ENCODE assay signal across 20 cellular contexts in the genomic region with DNA sequence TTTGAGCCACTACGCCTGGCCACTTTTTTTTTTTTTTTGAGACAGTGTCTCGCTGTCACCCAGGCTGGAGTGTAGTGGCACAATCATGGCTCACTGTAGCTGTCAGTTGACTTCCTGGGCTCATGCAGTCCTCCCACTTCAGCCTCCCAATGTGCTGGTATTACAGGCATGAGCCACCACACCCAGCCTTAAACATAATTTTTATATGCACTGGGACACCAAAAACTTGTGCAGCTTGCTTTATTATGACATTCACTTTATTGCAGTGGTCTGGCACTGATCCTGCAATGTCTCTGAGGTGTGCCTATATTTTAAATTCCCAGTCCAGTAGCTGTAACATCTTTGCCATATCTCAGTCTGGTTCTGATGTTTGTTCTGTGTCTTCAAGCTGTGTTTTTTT. TPM values are rescaled to one million over a fixed set of nuclear protein-coding genes. Genes with fewer than 3 reads are reported as not detected.
DNase-seq lines count a peak whose midpoint lies in the region; ATAC-seq, FAIRE-seq and TF ChIP-seq lines count a peak whose summit lies in the region.
"Had no signal": no experiment of that assay in that cellular context is flagged by ENCODE, and none has a peak within 500 bp of the region (broad histone marks: within the 10 kb centered on the region; RNA-seq: fewer than 3 reads in every experiment).

No MANE protein-coding gene starts in this region.

- peak; percentile 23 for FAIRE-seq in urothelium cell line (lab: Jason Lieb, UNC)
- FAIRE-seq: A204.1, GM12891, GM19239, H1 had no signal

- H3K27me3 Mint-ChIP-seq in MCF 10A (ENCODE audit: insufficient read depth, unreplicated experiment) = no peaks in the 10 kb centered on the region

- no peak for TF ChIP-seq EP300 in suprapubic skin (IDR thresholded peaks at IDR 0.05)

- no peak for TF ChIP-seq POLR2A in breast epithelium (IDR thresholded peaks at IDR 0.05)
- no peak for TF ChIP-seq POLR2A in suprapubic skin (IDR thresholded peaks at IDR 0.05)

- H3K4me1 Mint-ChIP-seq in MCF 10A (ENCODE audit: insufficient read depth, unreplicated experiment) = peaks cover 6% of the 10 kb centered on the region

- no peaks in the 10 kb centered on the region for H3K4me1 ChIP-seq in breast epithelium
- H3K4me1 ChIP-seq in suprapubic skin = no peaks in the 10 kb centered on the region

- POLR2A ChIA-PET in MCF 10A (lab: Yijun Ruan, JAX) = interaction anchor here (0.6 to 1.9 kb wide), 2 partner anchors 16 to 34 kb away, joined by 3 to 4 read pairs; a partner anchor contains a TSS

- H3K36me3 ChIP-seq in breast epithelium (no peaks in the 10 kb centered on the region), suprapubic skin (peaks cover 7% of the 10 kb centered on the region)

- WGBS in suprapubic skin = 100% methylated on average over 2 of the region's 2 CpGs

- intact Hi-C loops in MCF 10A (cut with micrococcal nuclease) = no loop called here
- intact Hi-C loops in breast epithelium (cut with DNase I; ENCODE audit: low total_unique reads) = loop anchor here (5.0 kb wide), 1 partner anchor 1370 kb away; no protein-coding TSS in a partner anchor
- intact Hi-C loops in left colon (cut with DNase I, micrococcal nuclease) = no loop called here

- peak overlapping the region; percentile 27 for H3K27ac Mint-ChIP-seq in MCF 10A (ENCODE audit: low read depth, unreplicated experiment)

- H3K9me3 Mint-ChIP-seq in MCF 10A (ENCODE audit: unreplicated experiment) = no peaks in the 10 kb centered on the region
- H3K9me3 Mint-ChIP-seq: H9 had no signal

- H3K36me3 Mint-ChIP-seq in MCF 10A (ENCODE audit: insufficient read depth, unreplicated experiment) = peaks cover 67% of the 10 kb centered on the region

- peak; percentile 92 for ATAC-seq in left colon

- CTCF ChIA-PET in MCF 10A (lab: Yijun Ruan, JAX) = interaction anchor here (0.7 to 0.9 kb wide), 3 partner anchors 10 to 104 kb away, joined by 3 to 7 read pairs (median 4); no protein-coding TSS in a partner anchor

- no peak overlapping the region for H3K4me3 Mint-ChIP-seq in MCF 10A (ENCODE audit: unreplicated experiment)
- H3K4me3 Mint-ChIP-seq: CD4-positive, alpha-beta memory T cell; H9 had no signal

- H3K4me3 ChIP-seq in breast epithelium (no peak overlapping the region), LNCaP clone FGC (ENCODE audit: low read depth, low read length) (no peak overlapping the region), suprapubic skin (no peak overlapping the region)

- no peaks in the 10 kb centered on the region for H3K9me3 ChIP-seq in breast epithelium
- H3K9me3 ChIP-seq in suprapubic skin = no peaks in the 10 kb centered on the region

- H3K27ac ChIP-seq in breast epithelium = no peak overlapping the region
- no peak overlapping the region for H3K27ac ChIP-seq in suprapubic skin
- H3K27ac ChIP-seq: C4-2B had no signal

- no peaks in the 10 kb centered on the region for H3K27me3 ChIP-seq in breast epithelium
- H3K27me3 ChIP-seq in suprapubic skin = no peaks in the 10 kb centered on the region

- TF ChIP-seq CTCF in MCF 10A (IDR thresholded peaks at IDR 0.05; ENCODE audit: unreplicated experiment) (no peak), breast epithelium (IDR thresholded peaks at IDR 0.05) (no peak), LNCaP clone FGC (IDR thresholded peaks at IDR 0.05; ENCODE audit: control insufficient read depth, extremely low read depth, insufficient read depth) (no peak), suprapubic skin (IDR thresholded peaks at IDR 0.05) (no peak)

- no TSS peak for BruUV-seq in MCF 10A (replicated peaks; lab: Mats Ljungman, UMichigan)

- DNase-seq in MCF 10A (ENCODE audit: unreplicated experiment) = no peak
- no peak for DNase-seq in breast epithelium (ENCODE audit: low spot score in 2 of 2)
- DNase-seq in LNCaP clone FGC (ENCODE audit: low read depth) = peak; percentile 3
- peak in 1 of 2 donors; percentile 15 for DNase-seq in left colon
- DNase-seq in urothelium cell line (ENCODE audit: low spot score) = no peak
- DNase-seq in suprapubic skin (ENCODE audit: low spot score in 2 of 2) = no peak
- DNase-seq in DMS 273 (lab: John Stamatoyannopoulos, UW; ENCODE audit: unreplicated experiment) = no peak
- no peak for DNase-seq in anterior cingulate cortex (lab: John Stamatoyannopoulos, UW)
- DNase-seq: ACHN; AML-193; CD4-positive, alpha-beta memory T cell; DMS53; DND-41; EL; H9 had no signal

RNA-seq across cellular contexts. Expression of a gene that starts 34.7 kb away (rescaled TPM):
- total RNA-seq in MCF 10A (2022) (15.5 and 16.4 TPM in 2 replicates), breast epithelium (10 to 100 TPM; 11.1 to 17.4 (median 14.9) TPM), left colon (10 to 100 TPM; 11.6 to 16.8 TPM), suprapubic skin (10 to 100 TPM; 13.2 to 22.0 (median 18.6) TPM)

RNA-seq across cellular contexts. Expression of a gene that starts 34.7 kb away (rescaled TPM):
- total RNA-seq in MCF 10A (2022) (11.9 and 14.8 TPM in 2 replicates), breast epithelium (10 to 100 TPM; 12.3 to 13.8 (median 13.6) TPM), left colon (10 to 100 TPM; 14.8 to 16.8 TPM), suprapubic skin (10 to 100 TPM; 12.3 to 20.3 (median 17.7) TPM)
